ENCODE assay signal across 19 cellular contexts in genomic region chr13:111004444-111004843, GRCh38.
DNase-seq lines count a peak whose midpoint lies in the region; ATAC-seq, FAIRE-seq and TF ChIP-seq lines count a peak whose summit lies in the region.
"Had no signal": no experiment of that assay in that cellular context is flagged by ENCODE, and none has a peak within 500 bp of the region (broad histone marks: within the 10 kb centered on the region; RNA-seq: fewer than 3 reads in every experiment).

No MANE protein-coding gene starts in this region.

- H2BK5ac ChIP-seq in H1 (ENCODE audit: low read depth, low read length) = no peak overlapping the region

- TF ChIP-seq POLR2A in H1 (IDR thresholded peaks at IDR 0.05; ENCODE audit: control extremely low read depth in 1 of 2, low read depth in 2 of 2, low read length in 2 of 2) = no peak
- no peak for TF ChIP-seq POLR2A in spleen (IDR thresholded peaks at IDR 0.05)
- no peak for TF ChIP-seq POLR2A in gastroesophageal sphincter (IDR thresholded peaks at IDR 0.05)

- H2AK5ac ChIP-seq in H1 (ENCODE audit: low read depth, low read length) = no peak overlapping the region

- no peaks in the 10 kb centered on the region for H4K20me1 ChIP-seq in GM23338 (replicated peaks; ENCODE audit: insufficient read depth)
- H4K20me1 ChIP-seq in H1 (replicated peaks in 1 of 2; ENCODE audit: control insufficient read depth in 1 of 2, insufficient read depth in 2 of 2, low read length in 2 of 2) = no peaks in the 10 kb centered on the region
- H4K20me1 ChIP-seq: BLaER1 had no signal

- CTCF ChIA-PET in H1 (lab: Charles Lee; ENCODE audit: partially characterized antibody) = interaction anchor here (0.6 kb wide), 2 partner anchors 100 to 315 kb away, joined by 3 read pairs; no protein-coding TSS in a partner anchor

- no peak overlapping the region for H3K14ac ChIP-seq in H1 (ENCODE audit: insufficient read length)

- no peak overlapping the region for H2BK12ac ChIP-seq in H1 (ENCODE audit: low read depth, low read length)

- H3K23ac ChIP-seq in H1 (ENCODE audit: insufficient read length) = no peak overlapping the region

- H3K18ac ChIP-seq in H1 (ENCODE audit: extremely low read depth, low read length) = no peak overlapping the region

- H4K8ac ChIP-seq in H1 (ENCODE audit: extremely low read depth, insufficient read depth, low read length) = no peak overlapping the region

- H3K79me2 ChIP-seq in GM23338 (replicated peaks; ENCODE audit: insufficient read depth) (no peaks in the 10 kb centered on the region), H1 (ENCODE audit: control insufficient read depth in 1 of 2, insufficient read depth in 2 of 2, low read length in 2 of 2) (no peaks in the 10 kb centered on the region)

- H2BK15ac ChIP-seq in H1 (ENCODE audit: low read length) = no peak overlapping the region

- H3K79me1 ChIP-seq in H1 (ENCODE audit: low read depth, low read length) = no peaks in the 10 kb centered on the region

- H3K56ac ChIP-seq in H1 (replicated peaks; ENCODE audit: insufficient read length, low read depth, low read length) = no peak overlapping the region

- FAIRE-seq in H1 (lab: Jason Lieb, UNC) = no peak
- FAIRE-seq: GM12892, GM18507 had no signal

- no peaks in the 10 kb centered on the region; the same call in 1 of the 2 replicates for H3K4me1 ChIP-seq in GM23338 (ENCODE audit: insufficient read depth)
- no peaks in the 10 kb centered on the region for H3K4me1 ChIP-seq in H1 (replicated peaks in 1 of 4; ENCODE audit: control insufficient read depth in 3 of 4, insufficient read depth in 4 of 4, low read length in 3 of 4)
- peaks cover 0 to 23% (median 12%) of the 10 kb centered on the region in 6 donors for H3K4me1 ChIP-seq in spleen
- peaks cover 0 to 24% (median 9%) of the 10 kb centered on the region in 3 donors for H3K4me1 ChIP-seq in gastroesophageal sphincter
- H3K4me1 ChIP-seq: HAP-1 had no signal

- no peak overlapping the region for H4K91ac ChIP-seq in H1 (replicated peaks; ENCODE audit: insufficient read length, low read length)

- H2AFZ ChIP-seq in GM23338 (peak overlapping the region; percentile 52; the same call in 1 of the 2 replicates), H1 (ENCODE audit: low read length) (no peak overlapping the region)

- H3K9ac ChIP-seq in H1 (replicated peaks in 1 of 4; ENCODE audit: extremely low read depth in 1 of 4, low read depth in 3 of 4, low read length in 3 of 4) = no peak overlapping the region
- H3K9ac ChIP-seq: BLaER1 had no signal

- no peak overlapping the region for H4K5ac ChIP-seq in H1 (ENCODE audit: insufficient read length, low read depth, low read length)

- no peaks in the 10 kb centered on the region for H3K9me3 ChIP-seq in H1 (ENCODE audit: insufficient read depth in 2 of 2, low read depth in 1 of 2, low read length in 1 of 2)
- H3K9me3 ChIP-seq in spleen = peaks cover 0 to 10% (median 0%) of the 10 kb centered on the region in 8 donors
- no peaks in the 10 kb centered on the region for H3K9me3 ChIP-seq in gastroesophageal sphincter
- H3K9me3 ChIP-seq: HAP-1 had no signal

- H3K23me2 ChIP-seq in H1 (ENCODE audit: low read depth, low read length) = no peaks in the 10 kb centered on the region

- H3K4me2 ChIP-seq in GM23338 (no peak overlapping the region), H1 (ENCODE audit: insufficient read depth in 1 of 2, low read depth in 2 of 2, low read length in 2 of 2) (no peak overlapping the region)
- H3K4me2 ChIP-seq: BLaER1 had no signal

- TF ChIP-seq RAD21 in H1 (IDR thresholded peaks at IDR 0.05 in 1 of 2, conservative IDR thresholded peaks at IDR 0.05 in 1 of 2; ENCODE audit: low read depth in 2 of 2, low read length in 2 of 2) = no peak

- no peak overlapping the region for H2BK120ac ChIP-seq in H1 (replicated peaks; ENCODE audit: low read depth, low read length)

- H3K36me3 Mint-ChIP-seq in GM23338 (ENCODE audit: low read depth) = no peaks in the 10 kb centered on the region
- H3K36me3 Mint-ChIP-seq: CD14-positive monocyte; CD4-positive, alpha-beta memory T cell had no signal

- H3K27me3 Mint-ChIP-seq in GM23338 (ENCODE audit: insufficient read depth, low read depth, poor library complexity) = peaks cover 2% of the 10 kb centered on the region

- TF ChIP-seq EP300 in H1 (IDR thresholded peaks at IDR 0.05; ENCODE audit: borderline replicate concordance in 1 of 2, low read depth in 2 of 2, low read length in 2 of 2) = no peak
- no peak for TF ChIP-seq EP300 in gastroesophageal sphincter (IDR thresholded peaks at IDR 0.05)

- no peak overlapping the region for H3K4me3 ChIP-seq in GM23338
- H3K4me3 ChIP-seq in H1 (ENCODE audit: extremely low read depth in 1 of 4, insufficient read depth in 2 of 4, low read depth in 3 of 4, low read length in 4 of 4) = no peak overlapping the region
- H3K4me3 ChIP-seq in spleen = no peak overlapping the region
- H3K4me3 ChIP-seq in gastroesophageal sphincter = no peak overlapping the region
- H3K4me3 ChIP-seq: BLaER1, HAP-1 had no signal

- intact Hi-C loops in spleen (cut with DNase I; ENCODE audit: low total_unique reads) = no loop called here

- peaks cover 13% of the 10 kb centered on the region; the same call in 2 of the 3 replicates for H3K4me1 Mint-ChIP-seq in GM23338
- H3K4me1 Mint-ChIP-seq: CD14-positive monocyte; CD4-positive, alpha-beta memory T cell had no signal

- no peak overlapping the region for H3K4me3 Mint-ChIP-seq in GM23338
- H3K4me3 Mint-ChIP-seq: CD14-positive monocyte; CD4-positive, alpha-beta memory T cell had no signal

- H3F3A ChIP-seq in GM23338 (replicated peaks; ENCODE audit: low read depth) = no peaks in the 10 kb centered on the region

- no peaks in the 10 kb centered on the region for H3K9me2 ChIP-seq in GM23338 (ENCODE audit: insufficient read depth)

- no peak for DNase-seq in GM23338 (ENCODE audit: low spot score)
- DNase-seq in H1 (ENCODE audit: low read depth in 1 of 2, low spot score in 2 of 2) = no peak
- DNase-seq in spleen = no peak
- no peak for DNase-seq in kidney glomerular epithelial cell (lab: John Stamatoyannopoulos, UW)
- DNase-seq: 8988T; CD4-positive, alpha-beta memory T cell; DMS153; DMS79; GDM1; GOT3 had no signal

- H3K27ac ChIP-seq in GM23338 (ENCODE audit: low read depth) (no peak overlapping the region), VCaP (peak overlapping the region; percentile 95), H1 (ENCODE audit: low read depth, low read length) (no peak overlapping the region), spleen (peak overlapping the region in 6 of 8 donors; percentile 4 to 83 (median 64)), gastroesophageal sphincter (no peak overlapping the region)
- H3K27ac ChIP-seq: BLaER1, HL-60 had no signal

- TF ChIP-seq CTCF in GM23338 (conservative IDR thresholded peaks at IDR 0.05; ENCODE audit: low read depth in 2 of 2) (no peak), VCaP (conservative IDR thresholded peaks at IDR 0.05) (no peak), H1 (IDR thresholded peaks at IDR 0.05; ENCODE audit: control extremely low read depth in 1 of 3, insufficient read depth in 1 of 3, low read depth in 1 of 3, low read length in 3 of 3) (no peak), spleen (IDR thresholded peaks at IDR 0.05 in 8 of 11, conservative IDR thresholded peaks at IDR 0.05 in 3 of 11) (no peak), gastroesophageal sphincter (IDR thresholded peaks at IDR 0.05) (no peak)

- H3K36me3 ChIP-seq in GM23338 (ENCODE audit: insufficient read depth) (no peaks in the 10 kb centered on the region), H1 (ENCODE audit: control insufficient read depth in 2 of 4, insufficient read depth in 4 of 4, low read length in 3 of 4) (no peaks in the 10 kb centered on the region), spleen (no peaks in the 10 kb centered on the region), gastroesophageal sphincter (no peaks in the 10 kb centered on the region)
- H3K36me3 ChIP-seq: BLaER1, HAP-1 had no signal

- no peaks in the 10 kb centered on the region for H3K9me3 Mint-ChIP-seq in GM23338
- H3K9me3 Mint-ChIP-seq: CD4-positive, alpha-beta memory T cell had no signal

- POLR2A ChIA-PET in H1 (lab: Charles Lee; ENCODE audit: partially characterized antibody) = no interaction called here

- H3K4ac ChIP-seq in H1 (replicated peaks; ENCODE audit: insufficient read length, low read depth, low read length) = no peak overlapping the region

- no peak overlapping the region for H2BK20ac ChIP-seq in H1 (ENCODE audit: low read length)

- WGBS in H1 (ENCODE audit: extremely low coverage in 1 of 2, insufficient coverage in 1 of 2, insufficient read length in 1 of 2, insufficient replicate concordance in 2 of 2, low coverage in 1 of 2, low lambda C conversion rate in 2 of 2, missing lambda C conversion rate in 1 of 2), 2 experiments = 75% methylated on average over 6 of the region's 6 CpGs; no CpG with 5 or more reads in 1 of the 2 experiments
- WGBS in spleen, 5 donors = 77 to 88% (median 85%) methylated on average over 6 of the region's 6 CpGs
- 90% methylated on average over 2 of the region's 6 CpGs; no CpG with 5 or more reads in 1 of the 2 donors for WGBS in gastroesophageal sphincter (ENCODE audit: low coverage in 1 of 2), 2 donors

- H3K27me3 ChIP-seq in GM23338 (ENCODE audit: insufficient read depth) (no peaks in the 10 kb centered on the region), H1 (replicated peaks in 1 of 4; ENCODE audit: control insufficient read depth in 3 of 4, extremely low read depth in 1 of 4, insufficient read depth in 3 of 4, low read length in 3 of 4) (peaks cover 0 to 3% (median under 1%) of the 10 kb centered on the region in 4 experiments; a peak in 3 of 7 replicates), spleen (replicated peaks in 1 of 7) (no peaks in the 10 kb centered on the region), gastroesophageal sphincter (no peaks in the 10 kb centered on the region)
- H3K27me3 ChIP-seq: BLaER1 had no signal

- ATAC-seq in GM23338 (no peak), HG02981 (IDR thresholded peaks at IDR 0.05; ENCODE audit: unreplicated experiment) (no peak), gastroesophageal sphincter (no peak)

- H3K27ac Mint-ChIP-seq in GM23338 = peak overlapping the region; percentile 18; the same call in 1 of the 2 replicates
- H3K27ac Mint-ChIP-seq: CD14-positive monocyte; CD4-positive, alpha-beta memory T cell had no signal

TF ChIP-seq in H1, 55 proteins besides CTCF, POLR2A, EP300 and RAD21:
- TF ChIP-seq ZNF274 (IDR thresholded peaks at IDR 0.05; ENCODE audit: borderline replicate concordance, extremely low read depth, low read length) (no peak), MAX (IDR thresholded peaks at IDR 0.05) (0 out of 2 replicates have a peak, but pooled peaks have one; percentile 19)

Comparison
In these comparisons a context has a peak if more than half of its experiments do, and no peak if none do; other contexts are left out.
1. H3K27ac ChIP-seq: peak in VCaP (single experiment) and spleen (6 of 8); none in GM23338 (single experiment), H1 (single experiment) and gastroesophageal sphincter (0 of 4).